In genomic region chr11:65150513-65151271, GRCh38 we compare ENCODE assay signal across 8 cellular contexts. TPM values are rescaled to one million over a fixed set of nuclear protein-coding genes. Genes with fewer than 3 reads are reported as not detected.
A peak's percentile ranks its signal among the peaks of the same experiment; 100 is the strongest.
DNase-seq lines count a peak whose midpoint lies in the region; ATAC-seq, FAIRE-seq and TF ChIP-seq lines count a peak whose summit lies in the region.

No MANE protein-coding gene starts in this region.

- H3K9me3 ChIP-seq in BLaER1: peaks cover 18% of the 10 kb centered on the region
- H3K9me3 ChIP-seq in keratinocyte (ENCODE audit: control insufficient read depth, low read depth, low read length): no peaks in the 10 kb centered on the region
- H3K9me3 ChIP-seq in spleen: peaks cover 0 to 8% (median 0%) of the 10 kb centered on the region in 8 donors

- dilution Hi-C loops in keratinocyte (cut with MboI; ENCODE audit: extremely low pct_ligation_motif_present, low sequenced_read_pairs): no loop called here

- TF ChIP-seq CTCF in brain (conservative IDR thresholded peaks at IDR 0.05) (no peak), keratinocyte (optimal IDR thresholded peaks at IDR 0.05 in 1 of 3, IDR thresholded peaks at IDR 0.05 in 1 of 3, conservative IDR thresholded peaks at IDR 0.05 in 1 of 3; ENCODE audit: extremely low read depth in 1 of 3, insufficient read depth in 2 of 3, low read length in 3 of 3) (peak in 1 of 3 experiments; percentile 8), spleen (IDR thresholded peaks at IDR 0.05 in 8 of 11, conservative IDR thresholded peaks at IDR 0.05 in 3 of 11) (peak in 1 of 11 experiments; percentile 13)

- H3K4me1 Mint-ChIP-seq in brain: peaks cover 18% of the 10 kb centered on the region

- peak; percentile 74 for ATAC-seq in GM21723 (IDR thresholded peaks at IDR 0.05; ENCODE audit: unreplicated experiment)
- no peak for ATAC-seq in GM21825 (IDR thresholded peaks at IDR 0.05; ENCODE audit: unreplicated experiment)

- H3K27me3 ChIP-seq in BLaER1 (no peaks in the 10 kb centered on the region), keratinocyte (ENCODE audit: control insufficient read depth, extremely low read depth, insufficient read depth, low read length) (no peaks in the 10 kb centered on the region), spleen (replicated peaks in 1 of 7) (no peaks in the 10 kb centered on the region)

- intact Hi-C loops in spleen (cut with DNase I; ENCODE audit: low total_unique reads): no loop called here

- H3K4me1 ChIP-seq in BLaER1 (peaks cover 37% of the 10 kb centered on the region), keratinocyte (ENCODE audit: control insufficient read depth, extremely low read depth, insufficient read depth, low read length) (peaks cover 15% of the 10 kb centered on the region), spleen (peaks cover 0 to 45% (median 17%) of the 10 kb centered on the region in 6 donors)

- DNase-seq in NOMO-1 (lab: John Stamatoyannopoulos, UW; ENCODE audit: unreplicated experiment in 2 of 2) (peak; percentile 74 to 84), keratinocyte (ENCODE audit: low read depth, low spot score) (peak; percentile 49), spleen (peak; percentile 82), GM19238 (ENCODE audit: insufficient read length, low spot score) (no peak)

- WGBS in spleen, 5 donors: 19 to 39% (median 29%) methylated on average over 9 to 12 of the region's 12 CpGs

- H3K9me1 ChIP-seq in keratinocyte (ENCODE audit: control insufficient read depth, extremely low read depth, insufficient read depth, low read length): no peaks in the 10 kb centered on the region

- peak overlapping the region; percentile 19 for H2AFZ ChIP-seq in keratinocyte (ENCODE audit: control insufficient read depth, low read length)

- H3K4me3 Mint-ChIP-seq in brain: peak overlapping the region in 2 of 5 experiments; percentile 28

- no peak for TF ChIP-seq POLR2A in spleen (IDR thresholded peaks at IDR 0.05)

- H3K36me3 ChIP-seq in BLaER1 (no peaks in the 10 kb centered on the region), keratinocyte (ENCODE audit: control insufficient read depth in 2 of 2, extremely low read depth in 1 of 2, insufficient read depth in 2 of 2, low read length in 2 of 2) (no peaks in the 10 kb centered on the region), spleen (no peaks in the 10 kb centered on the region)

- no peaks in the 10 kb centered on the region for H3K36me3 Mint-ChIP-seq in brain

- peaks cover 4% of the 10 kb centered on the region for H3K27me3 Mint-ChIP-seq in brain

- H3K9me3 Mint-ChIP-seq in brain: peaks cover 0 to 5% (median 3%) of the 10 kb centered on the region in 5 experiments

- FAIRE-seq in keratinocyte (lab: Jason Lieb, UNC): peak; percentile 41

- H3K9ac ChIP-seq in BLaER1 (no peak overlapping the region), keratinocyte (ENCODE audit: control insufficient read depth, extremely low read depth, insufficient read depth, low read length) (peak overlapping the region; percentile 39)

- no peaks in the 10 kb centered on the region for H4K20me1 ChIP-seq in BLaER1
- no peaks in the 10 kb centered on the region for H4K20me1 ChIP-seq in keratinocyte (ENCODE audit: control insufficient read depth, extremely low read depth, insufficient read depth, low read length)

- H3K27ac ChIP-seq in BLaER1 (no peak overlapping the region), keratinocyte (ENCODE audit: control insufficient read depth, insufficient read depth, low read length) (peak overlapping the region; percentile 43), spleen (peak overlapping the region in 7 of 8 donors; percentile 17 to 76 (median 58))

- peak overlapping the region; percentile 4; the same call in 1 of the 2 replicates for H3K4me2 ChIP-seq in BLaER1
- H3K4me2 ChIP-seq in keratinocyte (ENCODE audit: control insufficient read depth, extremely low read depth, insufficient read depth, low read depth, low read length): peak overlapping the region; percentile 83

- H3K27ac Mint-ChIP-seq in brain: peak overlapping the region; percentile 13 to 92 (median 81)

- H3K4me3 ChIP-seq in BLaER1: no peak overlapping the region
- peak overlapping the region in 1 of 3 experiments; percentile 19 for H3K4me3 ChIP-seq in keratinocyte (ENCODE audit: control insufficient read depth in 2 of 3, extremely low read depth in 1 of 3, insufficient read depth in 2 of 3, low read depth in 1 of 3, low read length in 3 of 3)
- no peak overlapping the region for H3K4me3 ChIP-seq in spleen

- H3K79me2 ChIP-seq in keratinocyte (ENCODE audit: control insufficient read depth, insufficient read depth, low read length): no peaks in the 10 kb centered on the region

RNA-seq across cellular contexts. Expression of gene SYVN1, which starts 16.4 kb away (rescaled TPM):
- polyA plus RNA-seq in brain (ENCODE audit: insufficient read depth, low read depth, low replicate concordance) (35.4 TPM), keratinocyte (10.0 to 25.4 TPM (median 10.8 TPM) in 3 replicates), spleen (10 to 100 TPM; 35.1 to 62.8 (median 53.6) TPM)
- 3.9 TPM for polyA plus RNA-seq in keratinocyte (2011; ENCODE audit: low read depth)
- polyA plus RNA-seq in keratinocyte (2011; cell fraction: cytosol; rRNA removed): 10.7 and 14.1 TPM in 2 replicates
- 100 and 132 TPM in 2 replicates for polyA plus RNA-seq in keratinocyte (2011; cell fraction: nucleus; rRNA removed)
- 23.3 and 29.0 TPM in 2 replicates for polyA plus RNA-seq in keratinocyte (2012; ENCODE audit: low replicate concordance)
- 49.9 to 172 TPM (median 57.6 TPM) in 3 replicates for polyA minus RNA-seq in keratinocyte
- polyA minus RNA-seq in keratinocyte (2011; cell fraction: cytosol; rRNA and poly(A)+ RNA removed): 28.6 TPM
- polyA minus RNA-seq in keratinocyte (2011; cell fraction: nucleus; rRNA and poly(A)+ RNA removed): 49.6 and 75.6 TPM in 2 replicates
- 100 to 1,000 TPM in 5 of 7 donors, 10 to 100 TPM in 2; 90.9 to 152 (median 110) TPM for total RNA-seq in spleen

RNA-seq across cellular contexts. Expression of gene SPDYC, which starts 19.3 kb away (rescaled TPM):
- polyA plus RNA-seq in brain (ENCODE audit: insufficient read depth, low read depth, low replicate concordance) (not detected), keratinocyte (not detected in 3 replicates), spleen (under 1 TPM in 1 of 3 donors, not detected in 2; 0.11 TPM)
- polyA plus RNA-seq in keratinocyte (2011; ENCODE audit: low read depth): not detected
- not detected in 2 replicates for polyA plus RNA-seq in keratinocyte (2011; cell fraction: cytosol; rRNA removed)
- not detected in 2 replicates for polyA plus RNA-seq in keratinocyte (2011; cell fraction: nucleus; rRNA removed)
- not detected in 2 replicates for polyA plus RNA-seq in keratinocyte (2012; ENCODE audit: low replicate concordance)
- not detected in 3 replicates for polyA minus RNA-seq in keratinocyte
- polyA minus RNA-seq in keratinocyte (2011; cell fraction: cytosol; rRNA and poly(A)+ RNA removed): not detected
- polyA minus RNA-seq in keratinocyte (2011; cell fraction: nucleus; rRNA and poly(A)+ RNA removed): not detected in 2 replicates
- not detected for total RNA-seq in spleen

RNA-seq across cellular contexts. Expression of gene MRPL49, which starts 28.6 kb away (rescaled TPM):
- polyA plus RNA-seq in brain (ENCODE audit: insufficient read depth, low read depth, low replicate concordance) (101 TPM), keratinocyte (46.3 to 67.7 TPM (median 49.6 TPM) in 3 replicates), spleen (10 to 100 TPM; 20.0 to 42.4 (median 30.8) TPM)
- polyA plus RNA-seq in keratinocyte (2011; ENCODE audit: low read depth): 81.9 TPM
- polyA plus RNA-seq in keratinocyte (2011; cell fraction: cytosol; rRNA removed): 40.9 and 46.5 TPM in 2 replicates
- 31.2 and 35.1 TPM in 2 replicates for polyA plus RNA-seq in keratinocyte (2011; cell fraction: nucleus; rRNA removed)
- 29.1 and 45.0 TPM in 2 replicates for polyA plus RNA-seq in keratinocyte (2012; ENCODE audit: low replicate concordance)
- 26.4 to 41.9 TPM (median 36.9 TPM) in 3 replicates for polyA minus RNA-seq in keratinocyte
- 24.7 TPM for polyA minus RNA-seq in keratinocyte (2011; cell fraction: cytosol; rRNA and poly(A)+ RNA removed)
- 12.3 and 13.3 TPM in 2 replicates for polyA minus RNA-seq in keratinocyte (2011; cell fraction: nucleus; rRNA and poly(A)+ RNA removed)
- 10 to 100 TPM; 31.9 to 51.2 (median 40.8) TPM for total RNA-seq in spleen

RNA-seq across cellular contexts. Expression of gene FAU, which starts 28.8 kb away (rescaled TPM):
- polyA plus RNA-seq in brain (ENCODE audit: insufficient read depth, low read depth, low replicate concordance) (1,714 TPM), keratinocyte (328 to 452 TPM (median 425 TPM) in 3 replicates), spleen (1,000 to 10,000 TPM; 1,501 to 2,170 (median 2,090) TPM)
- 471 TPM for polyA plus RNA-seq in keratinocyte (2011; ENCODE audit: low read depth)
- polyA plus RNA-seq in keratinocyte (2011; cell fraction: cytosol; rRNA removed): 306 and 737 TPM in 2 replicates
- polyA plus RNA-seq in keratinocyte (2011; cell fraction: nucleus; rRNA removed): 225 and 268 TPM in 2 replicates
- 874 and 1,191 TPM in 2 replicates for polyA plus RNA-seq in keratinocyte (2012; ENCODE audit: low replicate concordance)
- polyA minus RNA-seq in keratinocyte: 109 to 156 TPM (median 109 TPM) in 3 replicates
- 470 TPM for polyA minus RNA-seq in keratinocyte (2011; cell fraction: cytosol; rRNA and poly(A)+ RNA removed)
- 78.3 and 89.3 TPM in 2 replicates for polyA minus RNA-seq in keratinocyte (2011; cell fraction: nucleus; rRNA and poly(A)+ RNA removed)
- total RNA-seq in spleen: 1,000 to 10,000 TPM in 1 of 7 donors, 100 to 1,000 TPM in 6; 528 to 1,008 (median 809) TPM

RNA-seq across cellular contexts. Expression of gene CAPN1, which starts 31.0 kb away (rescaled TPM):
- 79.4 TPM for polyA plus RNA-seq in brain (ENCODE audit: insufficient read depth, low read depth, low replicate concordance)
- polyA plus RNA-seq in keratinocyte: 250 to 300 TPM (median 284 TPM) in 3 replicates
- polyA plus RNA-seq in keratinocyte (2011; ENCODE audit: low read depth): 213 TPM
- polyA plus RNA-seq in keratinocyte (2011; cell fraction: cytosol; rRNA removed): 259 and 452 TPM in 2 replicates
- polyA plus RNA-seq in keratinocyte (2011; cell fraction: nucleus; rRNA removed): 405 and 511 TPM in 2 replicates
- 229 and 409 TPM in 2 replicates for polyA plus RNA-seq in keratinocyte (2012; ENCODE audit: low replicate concordance)
- polyA minus RNA-seq in keratinocyte: 393 to 816 TPM (median 404 TPM) in 3 replicates
- 432 TPM for polyA minus RNA-seq in keratinocyte (2011; cell fraction: cytosol; rRNA and poly(A)+ RNA removed)
- polyA minus RNA-seq in keratinocyte (2011; cell fraction: nucleus; rRNA and poly(A)+ RNA removed): 260 and 270 TPM in 2 replicates
- total RNA-seq in spleen: 100 to 1,000 TPM; 135 to 203 (median 161) TPM
- 100 to 1,000 TPM in 1 of 3 donors, 10 to 100 TPM in 2; 61.6 to 111 (median 73.3) TPM for polyA plus RNA-seq in spleen
